In the genomic region with DNA sequence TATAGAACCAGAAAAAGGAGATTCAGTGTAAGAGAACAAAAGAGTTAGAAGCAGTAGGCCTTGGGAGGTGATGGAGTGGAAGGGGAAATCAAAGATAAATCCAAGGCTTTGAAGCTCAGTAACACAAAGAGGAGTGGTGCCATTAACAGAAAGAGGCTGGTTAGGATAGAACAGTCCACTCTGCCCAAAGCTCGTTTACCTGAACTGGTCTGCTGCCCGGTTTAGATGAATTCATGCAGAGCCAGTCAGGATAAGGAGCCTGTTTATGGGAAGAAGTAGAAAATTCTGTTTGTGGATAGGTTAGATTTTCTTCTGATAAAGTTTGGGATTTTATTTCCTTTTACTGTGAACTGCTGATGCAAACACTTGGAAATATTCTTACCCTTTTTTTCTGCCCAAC, we compare ENCODE assay signal across 15 cellular contexts.
"Had no signal": no experiment of that assay in that cellular context is flagged by ENCODE, and none has a peak within 500 bp of the region (broad histone marks: within the 10 kb centered on the region; RNA-seq: fewer than 3 reads in every experiment).

No MANE protein-coding gene starts in this region.

- H3K27ac Mint-ChIP-seq: activated CD4-positive, alpha-beta memory T cell treated with anti-CD3 and anti-CD28 coated beads for 36 hours; activated T-cell treated with anti-CD3 and anti-CD28 coated beads, Interleukin-2, amount 50 U/mL, for 72 hours; T-helper 2 cell treated with Interferon-gamma antibody and Interleukin-4, amounts not matched to agents 5 μg/mL and 100 μg/mL, for 36 hours had no signal

- H3K27ac ChIP-seq: cardiac muscle cell, gastroesophageal sphincter, right atrium auricular region, skin epidermis, thyroid gland, vagina had no signal

- ATAC-seq: activated T-cell treated with anti-CD3 and anti-CD28 coated beads, Interleukin-2, amount 50 U/mL, for 72 hours; gastroesophageal sphincter had no signal

- H3K9me3 ChIP-seq: gastroesophageal sphincter, right atrium auricular region, thyroid gland, vagina had no signal

- DNase-seq: activated CD4-positive, alpha-beta memory T cell treated with anti-CD3 and anti-CD28 coated beads for 36 hours; activated gamma-delta T cell treated with Interleukin-2 at 50 U/mL for 16 hours; activated T-cell treated with anti-CD3 and anti-CD28 coated beads, Interleukin-2, amount 50 U/mL, for 72 hours; cortex of kidney; effector CD8-positive, alpha-beta T cell; hippocampal formation; midbrain; stimulated activated CD4-positive, alpha-beta T cell treated with anti-CD3 and anti-CD28 coated beads, Interleukin-4, amount 100 ng/mL, for 4 hours; thyroid gland had no signal

- H3K27me3 Mint-ChIP-seq: activated CD4-positive, alpha-beta memory T cell treated with anti-CD3 and anti-CD28 coated beads for 36 hours had no signal

- H3K4me1 ChIP-seq: right atrium auricular region, thyroid gland had no signal

- H3K36me3 ChIP-seq: cardiac muscle cell, gastroesophageal sphincter, right atrium auricular region, thyroid gland, vagina had no signal

- H3K27me3 ChIP-seq: cardiac muscle cell, gastroesophageal sphincter, right atrium auricular region, thyroid gland, vagina had no signal

- H3K4me3 ChIP-seq: cardiac muscle cell, gastroesophageal sphincter, right atrium auricular region, skin epidermis, thyroid gland, vagina had no signal

- H3K4me3 Mint-ChIP-seq: activated CD4-positive, alpha-beta memory T cell treated with anti-CD3 and anti-CD28 coated beads for 36 hours; activated T-cell treated with anti-CD3 and anti-CD28 coated beads, Interleukin-2, amount 50 U/mL, for 72 hours; T-helper 2 cell treated with Interferon-gamma antibody and Interleukin-4, amounts not matched to agents 5 μg/mL and 100 μg/mL, for 36 hours had no signal

- H3K9me3 Mint-ChIP-seq: activated CD4-positive, alpha-beta memory T cell treated with anti-CD3 and anti-CD28 coated beads for 36 hours; activated T-cell treated with anti-CD3 and anti-CD28 coated beads, Interleukin-2, amount 50 U/mL, for 72 hours; T-helper 2 cell treated with Interferon-gamma antibody and Interleukin-4, amounts not matched to agents 5 μg/mL and 100 μg/mL, for 36 hours had no signal
